15 cellular contexts compared by ENCODE assay signal in genomic region chr7:156665101-156665500, GRCh38. TPM values are rescaled to one million over a fixed set of nuclear protein-coding genes. Genes with fewer than 3 reads are reported as not detected.
"Had no signal": no experiment of that assay in that cellular context is flagged by ENCODE, and none has a peak within 500 bp of the region (broad histone marks: within the 10 kb centered on the region; RNA-seq: fewer than 3 reads in every experiment).

No MANE protein-coding gene starts in this region.

- H3K4me1 Mint-ChIP-seq: activated CD8-positive, alpha-beta memory T cell treated with anti-CD3 and anti-CD28 coated beads, Interleukin-2, amount 10 ng/mL, durations not matched to agents 7 days and 5 days; central memory CD8-positive, alpha-beta T cell had no signal

- H3K27me3 ChIP-seq: ascending aorta, esophagus muscularis mucosa, heart left ventricle, right atrium auricular region had no signal

- H3K4me3 ChIP-seq: ascending aorta, esophagus muscularis mucosa, heart left ventricle, right atrium auricular region had no signal

- ATAC-seq: activated CD8-positive, alpha-beta memory T cell treated with anti-CD3 and anti-CD28 coated beads, Interleukin-2, amount 10 ng/mL, durations not matched to agents 7 days and 5 days; activated T-cell treated with anti-CD3 and anti-CD28 coated beads, Interleukin-2, amount 50 U/mL, for 72 hours; heart left ventricle; left ventricle myocardium superior had no signal

- H3K9me3 ChIP-seq: ascending aorta, esophagus muscularis mucosa, heart left ventricle, right atrium auricular region had no signal

- H3K79me2 ChIP-seq: parathyroid adenoma had no signal

- H3K27ac ChIP-seq: ascending aorta, esophagus muscularis mucosa, heart left ventricle, parathyroid adenoma, right atrium auricular region had no signal

- H3K4me1 ChIP-seq: ascending aorta, esophagus muscularis mucosa, heart left ventricle, right atrium auricular region had no signal

- H3K36me3 Mint-ChIP-seq: activated CD8-positive, alpha-beta memory T cell treated with anti-CD3 and anti-CD28 coated beads, Interleukin-2, amount 10 ng/mL, durations not matched to agents 7 days and 5 days had no signal

- H3K9ac ChIP-seq: parathyroid adenoma had no signal

- DNase-seq: activated CD4-positive, alpha-beta T cell treated with anti-CD3 and anti-CD28 coated beads, Interleukin-2, amount 50 U/mL, for 48 hours; activated CD4-positive, CD25-positive, alpha-beta regulatory T cell treated with anti-CD3 and anti-CD28 coated beads, Interleukin-2, amount 50 U/mL, for 72 hours; activated CD8-positive, alpha-beta memory T cell treated with anti-CD3 and anti-CD28 coated beads, Interleukin-2, amount 10 ng/mL, durations not matched to agents 7 days and 5 days; activated T-cell treated with anti-CD3 and anti-CD28 coated beads, Interleukin-2, amount 50 U/mL, for 72 hours; foreskin fibroblast; heart left ventricle; kidney; left ventricle myocardium superior; mesenchymal stem cell; small intestine had no signal

- H3K9me3 Mint-ChIP-seq: activated T-cell treated with anti-CD3 and anti-CD28 coated beads, Interleukin-2, amount 50 U/mL, for 72 hours; central memory CD8-positive, alpha-beta T cell had no signal

- H3K36me3 ChIP-seq: ascending aorta, right atrium auricular region had no signal

- H3K27ac Mint-ChIP-seq: activated CD8-positive, alpha-beta memory T cell treated with anti-CD3 and anti-CD28 coated beads, Interleukin-2, amount 10 ng/mL, durations not matched to agents 7 days and 5 days; activated T-cell treated with anti-CD3 and anti-CD28 coated beads, Interleukin-2, amount 50 U/mL, for 72 hours had no signal

- H3K4me3 Mint-ChIP-seq: activated CD8-positive, alpha-beta memory T cell treated with anti-CD3 and anti-CD28 coated beads, Interleukin-2, amount 10 ng/mL, durations not matched to agents 7 days and 5 days; activated T-cell treated with anti-CD3 and anti-CD28 coated beads, Interleukin-2, amount 50 U/mL, for 72 hours; central memory CD8-positive, alpha-beta T cell had no signal

RNA-seq across cellular contexts. Expression of gene RNF32, which starts 24.5 kb away (rescaled TPM):
- total RNA-seq: left ventricle myocardium superior had no signal
